ENCODE assay signal across 9 cellular contexts in the genomic region with DNA sequence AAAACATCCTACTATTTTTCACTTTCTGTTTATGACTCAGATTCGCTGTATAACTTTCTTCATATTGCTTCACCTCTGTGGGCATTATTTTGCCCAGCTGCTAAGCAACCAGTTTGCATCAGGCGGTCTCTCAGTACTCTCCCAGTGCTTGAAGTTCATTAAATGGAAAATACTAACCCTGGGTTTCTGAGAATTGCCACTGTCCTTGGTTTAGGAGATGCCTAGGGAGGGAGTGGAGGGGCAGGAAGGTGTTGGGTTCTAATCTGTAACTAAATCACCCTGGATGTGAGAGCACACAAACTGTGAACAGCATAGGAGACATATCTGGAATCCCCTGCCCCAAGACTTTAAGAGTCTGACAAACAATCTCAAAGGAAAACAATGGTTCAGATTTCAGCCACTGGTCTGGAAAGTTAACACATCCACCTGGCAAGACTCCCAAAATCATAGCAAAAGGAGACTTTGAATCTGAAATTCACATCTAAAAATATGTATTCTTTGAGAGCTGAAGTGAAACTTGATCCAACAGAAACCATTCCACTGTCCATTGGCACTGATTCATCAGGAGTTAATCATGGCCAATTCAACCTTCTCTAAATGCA.
A peak's percentile ranks its signal among the peaks of the same experiment; 100 is the strongest.
DNase-seq lines count a peak whose midpoint lies in the region; ATAC-seq and TF ChIP-seq lines count a peak whose summit lies in the region.
"Had no signal": no experiment of that assay in that cellular context is flagged by ENCODE, and none has a peak within 500 bp of the region (broad histone marks: within the 10 kb centered on the region; RNA-seq: fewer than 3 reads in every experiment).

No MANE protein-coding gene starts in this region.

- no peak overlapping the region for H4K5ac ChIP-seq in H9 (ENCODE audit: insufficient read length, low read depth, low read length)

- TF ChIP-seq EP300 in esophagus muscularis mucosa (IDR thresholded peaks at IDR 0.05): no peak

- peaks cover 8 to 10% of the 10 kb centered on the region in 2 donors for H3K27me3 Mint-ChIP-seq in natural killer cell treated with Interleukin-12 subunit alpha and Interleukin-12 subunit beta and Interleukin-15 and Interleukin-18, amount 100 ng/mL, for 72 hours
- H3K27me3 Mint-ChIP-seq in H9 (ENCODE audit: low read depth): peaks cover 9% of the 10 kb centered on the region
- H3K27me3 Mint-ChIP-seq in natural killer cell (ENCODE audit: low read depth in 2 of 2): no peaks in the 10 kb centered on the region

- no peak overlapping the region for H2BK120ac ChIP-seq in H9 (ENCODE audit: low read depth, low read length, poor library complexity, severe bottlenecking)

- no peak overlapping the region for H3K9ac ChIP-seq in H9 (ENCODE audit: extremely low read depth, insufficient read length, low read length)

- no peak overlapping the region for H3K27ac Mint-ChIP-seq in natural killer cell treated with Interleukin-12 subunit alpha and Interleukin-12 subunit beta and Interleukin-15 and Interleukin-18, amount 100 ng/mL, for 72 hours
- H3K27ac Mint-ChIP-seq in H9: no peak overlapping the region
- no peak overlapping the region for H3K27ac Mint-ChIP-seq in natural killer cell

- no peak overlapping the region for H2BK20ac ChIP-seq in H9 (ENCODE audit: low read depth, low read length, poor library complexity, severe bottlenecking)

- 34% methylated on average over 2 of the region's 2 CpGs for WGBS in esophagus muscularis mucosa
- WGBS in psoas muscle, 3 donors: 15 to 23% (median 22%) methylated on average over 2 of the region's 2 CpGs
- WGBS in H9 (ENCODE audit: extremely low coverage, insufficient read length, low lambda C conversion rate): 100% methylated on average over 1 of the region's 2 CpGs

- H2AK5ac ChIP-seq in H9 (ENCODE audit: insufficient read length, low read length): no peak overlapping the region

- no peak overlapping the region for H2AFZ ChIP-seq in H9 (ENCODE audit: low read length)

- H3K4me3 Mint-ChIP-seq in natural killer cell treated with Interleukin-12 subunit alpha and Interleukin-12 subunit beta and Interleukin-15 and Interleukin-18, amount 100 ng/mL, for 72 hours: no peak overlapping the region
- no peak overlapping the region for H3K4me3 Mint-ChIP-seq in H9
- no peak overlapping the region for H3K4me3 Mint-ChIP-seq in natural killer cell
- H3K4me3 Mint-ChIP-seq: naive thymus-derived CD8-positive, alpha-beta T cell had no signal

- H3K14ac ChIP-seq in H9 (ENCODE audit: insufficient read depth, low read length): no peak overlapping the region

- no peak overlapping the region for H4K8ac ChIP-seq in H9 (replicated peaks; ENCODE audit: insufficient read length, low read depth, low read length)

- ATAC-seq in psoas muscle (peak; percentile 53 to 87 (median 74)), natural killer cell (no peak)
- ATAC-seq in natural killer cell treated with Interleukin-12 subunit alpha and Interleukin-12 subunit beta and Interleukin-15 and Interleukin-18, amount 100 ng/mL, for 72 hours: no peak
- ATAC-seq: naive thymus-derived CD8-positive, alpha-beta T cell had no signal

- no peaks in the 10 kb centered on the region for H3K79me2 ChIP-seq in H9 (ENCODE audit: insufficient read depth, low read length)

- H3K4ac ChIP-seq in H9 (ENCODE audit: low read depth, low read length): no peak overlapping the region

- H3K4me1 Mint-ChIP-seq in natural killer cell treated with Interleukin-12 subunit alpha and Interleukin-12 subunit beta and Interleukin-15 and Interleukin-18, amount 100 ng/mL, for 72 hours (ENCODE audit: low read depth in 2 of 2): no peaks in the 10 kb centered on the region
- H3K4me1 Mint-ChIP-seq in H9 (no peaks in the 10 kb centered on the region), natural killer cell (no peaks in the 10 kb centered on the region)
- H3K4me1 Mint-ChIP-seq: naive thymus-derived CD8-positive, alpha-beta T cell had no signal

- no peak overlapping the region for H3T11ph ChIP-seq in H9 (ENCODE audit: low read length)

- H3K36me3 ChIP-seq in esophagus muscularis mucosa: no peaks in the 10 kb centered on the region
- H3K36me3 ChIP-seq in psoas muscle (ENCODE audit: insufficient read depth in 1 of 2, low read depth in 1 of 2): no peaks in the 10 kb centered on the region

- TF ChIP-seq CTCF in esophagus muscularis mucosa (IDR thresholded peaks at IDR 0.05): no peak
- TF ChIP-seq CTCF in psoas muscle (IDR thresholded peaks at IDR 0.05): no peak
- no peak for TF ChIP-seq CTCF in H9 (conservative IDR thresholded peaks at IDR 0.05)
- no peak for TF ChIP-seq CTCF in natural killer cell (IDR thresholded peaks at IDR 0.05)

- H3K4me3 ChIP-seq in esophagus muscularis mucosa (no peak overlapping the region), psoas muscle (no peak overlapping the region)

- no peak overlapping the region for H2BK15ac ChIP-seq in H9 (ENCODE audit: low read depth, low read length)

- H3K27me3 ChIP-seq in esophagus muscularis mucosa (no peaks in the 10 kb centered on the region), psoas muscle (ENCODE audit: insufficient read depth in 3 of 3, low read length in 2 of 3) (no peaks in the 10 kb centered on the region), H9 (ENCODE audit: insufficient read depth, low read length) (no peaks in the 10 kb centered on the region)

- intact Hi-C loops in esophagus muscularis mucosa (cut with DNase I): loop anchor here (5.0 kb wide), 1 partner anchor 164 kb away; no protein-coding TSS in a partner anchor
- intact Hi-C loops in psoas muscle (cut with DNase I): loop anchor here (5.0 to 10.0 kb wide), 2 partner anchors 162 to 164 kb away; no protein-coding TSS in a partner anchor
- intact Hi-C loops in natural killer cell (cut with micrococcal nuclease): no loop called here

- peaks cover 6% of the 10 kb centered on the region for H3K9me3 Mint-ChIP-seq in natural killer cell treated with Interleukin-12 subunit alpha and Interleukin-12 subunit beta and Interleukin-15 and Interleukin-18, amount 100 ng/mL, for 72 hours
- no peaks in the 10 kb centered on the region for H3K9me3 Mint-ChIP-seq in H9
- H3K9me3 Mint-ChIP-seq in natural killer cell: peaks cover 2% of the 10 kb centered on the region in 2 donors

- H3K79me1 ChIP-seq in H9 (ENCODE audit: insufficient read depth, low read depth, low read length, poor library complexity, severe bottlenecking): no peaks in the 10 kb centered on the region

- H3K4me1 ChIP-seq in esophagus muscularis mucosa (peaks cover 41 to 52% (median 47%) of the 10 kb centered on the region in 4 donors), psoas muscle (peaks cover 21% of the 10 kb centered on the region), H9 (ENCODE audit: insufficient read depth, low read length) (no peaks in the 10 kb centered on the region)

- H4K20me1 ChIP-seq in H9 (ENCODE audit: control insufficient read depth, insufficient read depth, insufficient read length): no peaks in the 10 kb centered on the region

- peaks cover 7% of the 10 kb centered on the region for H3K36me3 Mint-ChIP-seq in natural killer cell treated with Interleukin-12 subunit alpha and Interleukin-12 subunit beta and Interleukin-15 and Interleukin-18, amount 100 ng/mL, for 72 hours
- H3K36me3 Mint-ChIP-seq in H9 (ENCODE audit: insufficient read depth in 1 of 3, low read depth in 3 of 3) (no peaks in the 10 kb centered on the region), natural killer cell (no peaks in the 10 kb centered on the region)
- H3K36me3 Mint-ChIP-seq: naive thymus-derived CD8-positive, alpha-beta T cell had no signal

- H3K56ac ChIP-seq in H9 (ENCODE audit: insufficient read length, low read depth, low read length): no peak overlapping the region

- no peak overlapping the region for H2BK12ac ChIP-seq in H9 (ENCODE audit: insufficient read length, low read depth, low read length)

- no peak for TF ChIP-seq POLR2A in esophagus muscularis mucosa (IDR thresholded peaks at IDR 0.05; ENCODE audit: low read depth)

- peak; percentile 67 for DNase-seq in H4 (ENCODE audit: low spot score)
- peak; percentile 77 for DNase-seq in OCI-M1 (lab: John Stamatoyannopoulos, UW)
- DNase-seq in esophagus muscularis mucosa (ENCODE audit: extremely low spot score): peak; percentile 86
- no peak for DNase-seq in psoas muscle
- DNase-seq in natural killer cell treated with Interleukin-12 subunit alpha and Interleukin-12 subunit beta and Interleukin-15 and Interleukin-18, amount 100 ng/mL, for 72 hours (ENCODE audit: low spot score): no peak
- no peak for DNase-seq in glomerular visceral epithelial cell (ENCODE audit: extremely low spot score)
- DNase-seq in H9: no peak
- no peak for DNase-seq in natural killer cell
- DNase-seq: naive thymus-derived CD8-positive, alpha-beta T cell had no signal

- H3K9me3 ChIP-seq in esophagus muscularis mucosa (peaks cover 0 to 6% (median 0%) of the 10 kb centered on the region in 4 donors), psoas muscle (no peaks in the 10 kb centered on the region), H9 (ENCODE audit: control insufficient read depth, low read depth, low read length) (no peaks in the 10 kb centered on the region)

- H4K91ac ChIP-seq in H9 (ENCODE audit: insufficient read length, low read depth, low read length): no peak overlapping the region

- H3K23me2 ChIP-seq in H9 (ENCODE audit: insufficient read length, low read depth, low read length, poor library complexity, severe bottlenecking): no peaks in the 10 kb centered on the region

- H3K4me2 ChIP-seq in H9 (ENCODE audit: insufficient read depth, insufficient read length, low read length): no peak overlapping the region

- H3K27ac ChIP-seq in esophagus muscularis mucosa (replicated peaks in 1 of 4): peak overlapping the region; percentile 58 to 75 (median 68)
- H3K27ac ChIP-seq in psoas muscle: peak overlapping the region; percentile 54
- no peak overlapping the region for H3K27ac ChIP-seq in H9 (ENCODE audit: insufficient read length, low read depth, low read length)

- H3K18ac ChIP-seq in H9 (ENCODE audit: insufficient read length, low read depth, low read length): no peak overlapping the region

- no peak overlapping the region for H3K23ac ChIP-seq in H9 (ENCODE audit: insufficient read length, low read depth, low read length)

- no peak overlapping the region for H2BK5ac ChIP-seq in H9 (ENCODE audit: insufficient read length, low read length)

Comparison
In these comparisons a context has a peak if more than half of its experiments do, and no peak if none do; other contexts are left out.
1. DNase-seq: peak in H4 (single experiment), OCI-M1 (single experiment) and esophagus muscularis mucosa (single experiment); none in psoas muscle (0 of 2), natural killer cell treated with Interleukin-12 subunit alpha and Interleukin-12 subunit beta and Interleukin-15 and Interleukin-18, amount 100 ng/mL, for 72 hours (single experiment), glomerular visceral epithelial cell (single experiment), H9 (single experiment) and natural killer cell (single experiment).
2. ATAC-seq: peak in psoas muscle (4 of 4); none in natural killer cell treated with Interleukin-12 subunit alpha and Interleukin-12 subunit beta and Interleukin-15 and Interleukin-18, amount 100 ng/mL, for 72 hours (0 of 2) and natural killer cell (0 of 3).